ENCODE assay signal across 8 cellular contexts in the genomic region with DNA sequence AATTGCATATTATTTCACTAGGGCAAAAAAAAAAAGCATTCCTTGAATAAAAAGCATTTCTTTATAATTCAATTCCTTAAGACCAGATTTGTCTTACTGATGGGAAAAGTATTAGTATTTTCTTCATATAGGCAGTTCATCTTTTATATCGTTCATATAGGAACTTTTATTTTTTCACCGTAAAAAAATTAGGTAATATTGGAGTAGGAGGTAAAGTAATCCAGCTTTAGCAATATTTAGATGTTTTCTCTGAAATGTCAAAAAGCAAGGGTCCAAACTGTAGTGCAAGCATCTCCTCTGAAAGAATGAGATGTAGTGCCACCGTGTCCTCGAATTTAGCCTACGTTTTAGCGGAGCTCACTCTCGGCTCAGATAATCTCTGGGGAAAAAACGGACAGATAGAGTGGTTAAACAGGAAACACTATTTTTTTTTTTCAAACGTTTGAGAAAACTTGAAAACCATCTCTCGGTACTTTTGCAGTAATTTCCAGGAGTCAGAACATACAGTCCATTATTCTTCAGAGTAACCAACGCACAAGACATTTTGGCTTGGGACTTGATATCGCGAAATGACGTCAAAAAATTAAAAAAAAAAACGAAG. TPM values are rescaled to one million over a fixed set of nuclear protein-coding genes. Genes with fewer than 3 reads are reported as not detected.
DNase-seq lines count a peak whose midpoint lies in the region; ATAC-seq and TF ChIP-seq lines count a peak whose summit lies in the region.

No MANE protein-coding gene starts in this region.

- peaks cover 6% of the 10 kb centered on the region for H3K36me3 Mint-ChIP-seq in natural killer cell treated with Interleukin-12 subunit alpha and Interleukin-12 subunit beta and Interleukin-15 and Interleukin-18, amount 100 ng/mL, for 72 hours

- H3K27me3 Mint-ChIP-seq in natural killer cell treated with Interleukin-12 subunit alpha and Interleukin-12 subunit beta and Interleukin-15 and Interleukin-18, amount 100 ng/mL, for 72 hours = peaks cover 22 to 59% of the 10 kb centered on the region in 2 donors

- DNase-seq in GM12864 (ENCODE audit: low read depth) (no peak), NB4 (ENCODE audit: low read depth) (no peak), dedifferentiated amniotic fluid mesenchymal stem cell (ENCODE audit: extremely low spot score) (peak; percentile 81), NCI-H128 (lab: John Stamatoyannopoulos, UW; ENCODE audit: unreplicated experiment) (no peak), NCI-H2196 (lab: John Stamatoyannopoulos, UW; ENCODE audit: unreplicated experiment) (no peak), cortex of kidney (lab: John Stamatoyannopoulos, UW) (no peak), Ammon's horn (ENCODE audit: low spot score) (no peak)
- no peak for DNase-seq in natural killer cell treated with Interleukin-12 subunit alpha and Interleukin-12 subunit beta and Interleukin-15 and Interleukin-18, amount 100 ng/mL, for 72 hours (ENCODE audit: low spot score)

- ATAC-seq in natural killer cell treated with Interleukin-12 subunit alpha and Interleukin-12 subunit beta and Interleukin-15 and Interleukin-18, amount 100 ng/mL, for 72 hours = no peak

- no peaks in the 10 kb centered on the region for H3K9me3 Mint-ChIP-seq in natural killer cell treated with Interleukin-12 subunit alpha and Interleukin-12 subunit beta and Interleukin-15 and Interleukin-18, amount 100 ng/mL, for 72 hours

- TF ChIP-seq CTCF in GM12864 (IDR thresholded peaks at IDR 0.05; ENCODE audit: low read depth, low read length, missing control alignments) (no peak), NB4 (IDR thresholded peaks at IDR 0.05; ENCODE audit: low read depth, low read length) (no peak)

- H3K4me1 Mint-ChIP-seq in natural killer cell treated with Interleukin-12 subunit alpha and Interleukin-12 subunit beta and Interleukin-15 and Interleukin-18, amount 100 ng/mL, for 72 hours (ENCODE audit: low read depth in 2 of 2) = peaks cover 26 to 35% of the 10 kb centered on the region in 2 donors

- H3K4me3 Mint-ChIP-seq in natural killer cell treated with Interleukin-12 subunit alpha and Interleukin-12 subunit beta and Interleukin-15 and Interleukin-18, amount 100 ng/mL, for 72 hours = peak overlapping the region; percentile 90

- peak overlapping the region; percentile 86 to 95 for H3K27ac Mint-ChIP-seq in natural killer cell treated with Interleukin-12 subunit alpha and Interleukin-12 subunit beta and Interleukin-15 and Interleukin-18, amount 100 ng/mL, for 72 hours

- TF ChIP-seq POLR2A in NB4 (IDR thresholded peaks at IDR 0.05; ENCODE audit: extremely low read depth, insufficient read length) = no peak

- H3K4me3 ChIP-seq in GM12864 (ENCODE audit: low read depth, low read length) (peak overlapping the region; percentile 71), NB4 (ENCODE audit: low read depth, low read length) (peak overlapping the region; percentile 67)

RNA-seq across cellular contexts. Expression of a gene that starts 5.4 kb away (rescaled TPM):
- total RNA-seq in natural killer cell treated with Interleukin-12 subunit alpha and Interleukin-12 subunit beta and Interleukin-15 and Interleukin-18, amount 100 ng/mL, for 72 hours = under 1 TPM; 0.28 to 0.29 TPM

RNA-seq across cellular contexts. Expression of a gene that starts 19.0 kb away (rescaled TPM):
- total RNA-seq in natural killer cell treated with Interleukin-12 subunit alpha and Interleukin-12 subunit beta and Interleukin-15 and Interleukin-18, amount 100 ng/mL, for 72 hours = 10 to 100 TPM; 38.2 to 44.9 TPM

RNA-seq across cellular contexts. Expression of a gene that starts 23.7 kb away (rescaled TPM):
- 10 to 100 TPM; 50.1 to 55.8 TPM for total RNA-seq in natural killer cell treated with Interleukin-12 subunit alpha and Interleukin-12 subunit beta and Interleukin-15 and Interleukin-18, amount 100 ng/mL, for 72 hours
